In genomic region chr3:48748754-48749153, GRCh38 we compare ENCODE assay signal across 24 cellular contexts. TPM values are rescaled to one million over a fixed set of nuclear protein-coding genes. Genes with fewer than 3 reads are reported as not detected.
DNase-seq lines count a peak whose midpoint lies in the region; ATAC-seq and TF ChIP-seq lines count a peak whose summit lies in the region.
"Had no signal": no experiment of that assay in that cellular context is flagged by ENCODE, and none has a peak within 500 bp of the region (broad histone marks: within the 10 kb centered on the region; RNA-seq: fewer than 3 reads in every experiment).

No MANE protein-coding gene starts in this region.

- no peak overlapping the region for H3K4me3 ChIP-seq in spleen
- H3K4me3 ChIP-seq: esophagus squamous epithelium, GM12878, MG63, ovary had no signal

- intact Hi-C loops in left colon (cut with DNase I, micrococcal nuclease) (no loop called here), spleen (cut with DNase I; ENCODE audit: low total_unique reads) (no loop called here)

- H3K4me1 ChIP-seq in spleen, result peaks cover 0 to 6% (median 0%) of the 10 kb centered on the region in 6 donors

- no peak for TF ChIP-seq POLR2A in spleen (IDR thresholded peaks at IDR 0.05)

- peak; percentile 11 for ATAC-seq in left colon
- ATAC-seq in GM21529 (IDR thresholded peaks at IDR 0.05; ENCODE audit: unreplicated experiment), result no peak
- ATAC-seq: GM12878; naive thymus-derived CD8-positive, alpha-beta T cell had no signal

- no peaks in the 10 kb centered on the region for H3K9me3 ChIP-seq in spleen
- H3K9me3 ChIP-seq: esophagus squamous epithelium, MG63, ovary had no signal

- no peak for TF ChIP-seq CTCF in spleen (IDR thresholded peaks at IDR 0.05 in 8 of 11, conservative IDR thresholded peaks at IDR 0.05 in 3 of 11)

- H3K27me3 ChIP-seq in spleen (replicated peaks in 1 of 7), result no peaks in the 10 kb centered on the region
- H3K27me3 ChIP-seq: esophagus squamous epithelium, MG63, ovary had no signal

- DNase-seq in KBM-7 (peak; percentile 24), left colon (no peak), putamen (ENCODE audit: low spot score) (peak; percentile 38), Kasumi-1 (lab: John Stamatoyannopoulos, UW) (no peak), foreskin melanocyte (no peak), spleen (no peak)
- DNase-seq: activated CD4-positive, alpha-beta T cell treated with anti-CD3 and anti-CD28 coated beads, Interleukin-2, amount 50 U/mL, for 4 hours; activated T-cell treated with anti-CD3 and anti-CD28 coated beads for 4 hours; amniotic stem cell; CD4-positive, alpha-beta T cell; central memory CD4-positive, alpha-beta T cell; effector memory CD4-positive, alpha-beta T cell; esophagus squamous epithelium; GF-D8; HCEC 1CT; IMR-90; MG63; naive thymus-derived CD8-positive, alpha-beta T cell; NCI-H1694; ovary; stimulated activated CD8-positive, alpha-beta memory T cell treated with anti-CD3 and anti-CD28 coated beads, Interleukin-4, amount 100 ng/mL, for 48 hours had no signal

- H3K36me3 ChIP-seq in spleen, result peaks cover 0 to 79% (median 36%) of the 10 kb centered on the region in 6 donors
- H3K36me3 ChIP-seq: MG63, ovary had no signal

- peak overlapping the region; percentile 100 for H3K27ac ChIP-seq in angular gyrus (ENCODE audit: low read depth, low read length)
- peak overlapping the region in 4 of 8 donors; percentile 8 to 66 (median 40) for H3K27ac ChIP-seq in spleen
- H3K27ac ChIP-seq: ovary had no signal

- WGBS in spleen, 5 donors, result 57 to 83% (median 65%) methylated on average over 3 of the region's 3 CpGs

- in situ Hi-C loops in KBM-7 (cut with MboI; ENCODE audit: low pct_unique_long_range_greater_than_20kb, low sequenced_read_pairs), result no loop called here

RNA-seq across cellular contexts. Expression of gene IP6K2, which starts 31.7 kb away (rescaled TPM):
- total RNA-seq in left colon, result 100 to 1,000 TPM; 112 to 128 TPM
- 100 to 1,000 TPM in 1 of 7 donors, 10 to 100 TPM in 6; 62.1 to 105 (median 74.8) TPM for total RNA-seq in spleen
- 10 to 100 TPM; 64.8 to 81.5 (median 79.1) TPM for polyA plus RNA-seq in spleen

Comparison
In these comparisons a context has a peak if more than half of its experiments do, and no peak if none do; other contexts are left out.
1. DNase-seq: peak in KBM-7 (single experiment) and putamen (single experiment); none in left colon (0 of 2), Kasumi-1 (0 of 2), foreskin melanocyte (single experiment) and spleen (single experiment).